ENCODE assay signal across 16 cellular contexts in the genomic region with DNA sequence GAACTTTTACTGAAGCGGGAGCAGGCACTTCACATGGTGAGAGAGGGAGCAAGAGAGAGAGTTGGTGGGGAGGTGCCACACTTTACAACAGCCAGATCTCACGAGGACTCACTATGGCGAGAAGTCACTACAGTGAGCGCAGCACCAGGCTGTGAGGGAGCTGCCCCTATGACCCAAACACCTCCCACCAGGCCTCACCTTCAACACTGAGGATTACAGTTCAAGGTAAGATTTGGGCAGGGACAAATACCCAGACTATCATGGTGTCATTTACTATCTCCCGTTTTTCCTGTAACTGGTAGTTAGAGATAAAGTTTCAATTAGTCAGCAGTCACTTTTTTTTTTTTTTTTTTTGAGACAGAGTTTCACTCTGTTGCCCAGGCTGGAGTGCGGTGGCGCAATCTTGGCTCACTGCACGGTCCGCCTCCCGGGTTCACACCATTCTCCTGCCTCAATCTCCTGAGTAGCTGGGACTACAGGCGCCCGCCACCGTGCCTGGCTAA. TPM values are rescaled to one million over a fixed set of nuclear protein-coding genes. Genes with fewer than 3 reads are reported as not detected.
DNase-seq lines count a peak whose midpoint lies in the region; ATAC-seq, FAIRE-seq and TF ChIP-seq lines count a peak whose summit lies in the region.
"Had no signal": no experiment of that assay in that cellular context is flagged by ENCODE, and none has a peak within 500 bp of the region (broad histone marks: within the 10 kb centered on the region; RNA-seq: fewer than 3 reads in every experiment).

No MANE protein-coding gene starts in this region.

- POLR2A ChIA-PET in RWPE1 (lab: Yijun Ruan, JAX; ENCODE audit: low non-redundant PET): no interaction called here

- H3K9me3 ChIP-seq in left lung: no peaks in the 10 kb centered on the region
- no peaks in the 10 kb centered on the region for H3K9me3 ChIP-seq in small intestine (ENCODE audit: control insufficient read depth, low read depth)

- H3K36me3 ChIP-seq in left lung: peaks cover 0 to 50% of the 10 kb centered on the region in 2 donors
- H3K36me3 ChIP-seq in small intestine (ENCODE audit: control insufficient read depth in 2 of 2, insufficient read depth in 2 of 2, low read length in 2 of 2): peaks cover 7 to 10% of the 10 kb centered on the region in 2 donors

- no peak for FAIRE-seq in small intestine (lab: Jason Lieb, UNC)
- FAIRE-seq: GM19239, kidney had no signal

- intact Hi-C loops in left lung (cut with DNase I): no loop called here

- ATAC-seq in left lung: peak; percentile 93

- no peak for DNase-seq in activated T-cell treated with anti-CD3 and anti-CD28 coated beads, Interleukin-2, amount 50 U/mL, for 24 hours
- no peak for DNase-seq in activated T-cell treated with anti-CD3 and anti-CD28 coated beads, Interleukin-2, amount 50 U/mL, for 48 hours
- DNase-seq in RWPE1 (ENCODE audit: low spot score) (no peak), left lung (peak in 1 of 2 donors; percentile 83), small intestine (peak; percentile 27), anterior cingulate cortex (lab: John Stamatoyannopoulos, UW) (no peak), SK-N-DZ (ENCODE audit: low spot score) (no peak), NCI-H2029 treated with DMSO at 0.1 percent for 48 hours (lab: John Stamatoyannopoulos, UW) (no peak)
- DNase-seq: central memory CD4-positive, alpha-beta T cell; GDM1; kidney; NCI-H1417; NCI-H226 had no signal

- H3K4me3 ChIP-seq in left lung: no peak overlapping the region
- H3K4me3 ChIP-seq in small intestine (ENCODE audit: low read depth in 1 of 2, low read length in 2 of 2): no peak overlapping the region

- no peak for TF ChIP-seq CTCF in RWPE1 (conservative IDR thresholded peaks at IDR 0.05; ENCODE audit: low read depth)
- no peak for TF ChIP-seq CTCF in left lung (IDR thresholded peaks at IDR 0.05)

- peaks cover 44% of the 10 kb centered on the region for H3K4me1 Mint-ChIP-seq in activated T-cell treated with anti-CD3 and anti-CD28 coated beads, Interleukin-2, amount 50 U/mL, for 24 hours (ENCODE audit: low read depth)

- H3K9me3 Mint-ChIP-seq in activated T-cell treated with anti-CD3 and anti-CD28 coated beads, Interleukin-2, amount 50 U/mL, for 24 hours: no peaks in the 10 kb centered on the region
- H3K9me3 Mint-ChIP-seq: nephron had no signal

- 82 to 89% (median 88%) methylated on average over 13 of the region's 13 CpGs for WGBS in small intestine, 3 donors

- CTCF ChIA-PET in RWPE1 (lab: Yijun Ruan, JAX): no interaction called here

- peak overlapping the region; percentile 31 for H3K27ac Mint-ChIP-seq in activated T-cell treated with anti-CD3 and anti-CD28 coated beads, Interleukin-2, amount 50 U/mL, for 24 hours

- no peak overlapping the region for H3K4me3 Mint-ChIP-seq in activated T-cell treated with anti-CD3 and anti-CD28 coated beads, Interleukin-2, amount 50 U/mL, for 24 hours
- H3K4me3 Mint-ChIP-seq: activated naive CD8-positive, alpha-beta T cell; nephron had no signal

- H3K36me3 Mint-ChIP-seq in activated T-cell treated with anti-CD3 and anti-CD28 coated beads, Interleukin-2, amount 50 U/mL, for 24 hours (ENCODE audit: low read depth): peaks cover 82% of the 10 kb centered on the region

- no peaks in the 10 kb centered on the region for H3K27me3 ChIP-seq in left lung
- H3K27me3 ChIP-seq in small intestine (ENCODE audit: control insufficient read depth in 2 of 2, insufficient read depth in 2 of 2, low read length in 2 of 2): no peaks in the 10 kb centered on the region

- H3K27ac ChIP-seq in RWPE1 (peak overlapping the region; percentile 53), left lung (peak overlapping the region in 1 of 2 donors; percentile 49), small intestine (ENCODE audit: low read depth in 1 of 2, low read length in 1 of 2) (no peak overlapping the region)

- H3K4me1 ChIP-seq in left lung: peaks cover 3 to 18% of the 10 kb centered on the region in 2 donors
- H3K4me1 ChIP-seq in small intestine (ENCODE audit: control insufficient read depth in 2 of 2, insufficient read depth in 1 of 2, low read depth in 1 of 2, low read length in 1 of 2): no peaks in the 10 kb centered on the region

- no peaks in the 10 kb centered on the region for H3K27me3 Mint-ChIP-seq in activated T-cell treated with anti-CD3 and anti-CD28 coated beads, Interleukin-2, amount 50 U/mL, for 24 hours
- H3K27me3 Mint-ChIP-seq: activated naive CD8-positive, alpha-beta T cell had no signal

RNA-seq across cellular contexts. Expression of a gene that starts 7.8 kb away (rescaled TPM):
- total RNA-seq in left lung: 10 to 100 TPM; 97.9 to 99.8 TPM
- 100 to 1,000 TPM; 148 to 176 (median 169) TPM for polyA plus RNA-seq in small intestine
- 42.3 and 48.9 TPM in 2 replicates for polyA plus RNA-seq in SK-N-DZ (2014; cell fraction: cytosol; rRNA removed)
- 56.0 and 90.3 TPM in 2 replicates for polyA plus RNA-seq in SK-N-DZ (2014; cell fraction: nucleus; rRNA removed)

RNA-seq across cellular contexts. Expression of a gene that starts 35.3 kb away (rescaled TPM):
- 10 to 100 TPM; 19.0 to 28.4 TPM for total RNA-seq in left lung
- polyA plus RNA-seq in small intestine: 10 to 100 TPM in 1 of 3 donors, 1 to 10 TPM in 2; 1.6 to 41.7 (median 4.9) TPM
- polyA plus RNA-seq in SK-N-DZ (2014; cell fraction: cytosol; rRNA removed): 19.6 and 25.6 TPM in 2 replicates
- 10.6 and 16.7 TPM in 2 replicates for polyA plus RNA-seq in SK-N-DZ (2014; cell fraction: nucleus; rRNA removed)

RNA-seq across cellular contexts. Expression of a gene that starts 46.5 kb away (rescaled TPM):
- 10 to 100 TPM; 37.5 to 37.7 TPM for total RNA-seq in left lung
- polyA plus RNA-seq in small intestine: 10 to 100 TPM; 13.1 to 16.3 (median 13.2) TPM
- polyA plus RNA-seq in SK-N-DZ (2014; cell fraction: cytosol; rRNA removed): 21.7 and 23.4 TPM in 2 replicates
- polyA plus RNA-seq in SK-N-DZ (2014; cell fraction: nucleus; rRNA removed): 17.1 and 23.5 TPM in 2 replicates
